Comparison of ENCODE assay signal across 5 cellular contexts in genomic region chr2:21690005-21690404, GRCh38.
"Had no signal": no experiment of that assay in that cellular context is flagged by ENCODE, and none has a peak within 500 bp of the region (broad histone marks: within the 10 kb centered on the region; RNA-seq: fewer than 3 reads in every experiment).

No MANE protein-coding gene starts in this region.

- H3K4me3 ChIP-seq: K562 had no signal

- DNase-seq: IMR-90, KBM-7, KG1 had no signal

- H3K27ac ChIP-seq: HL-60 had no signal
